1 cellular context compared by ENCODE assay signal in genomic region chr19:23788415-23788814, GRCh38.
TF ChIP-seq lines count a peak whose summit lies in the region.

No MANE protein-coding gene starts in this region.

TF ChIP-seq in GM23338, 12 proteins besides CTCF, POLR2A, EP300 and RAD21 (continued from another document):
- TF ChIP-seq NANOG (IDR thresholded peaks at IDR 0.05; ENCODE audit: borderline replicate concordance) (no peak), ZNF462 (CRISPR knock-in tag; IDR thresholded peaks at IDR 0.05) (no peak), ZNF114 (CRISPR knock-in tag; IDR thresholded peaks at IDR 0.05) (no peak)
TF ChIP-seq in GM23338: peak in this region for 0.
